Comparison of ENCODE assay signal across 9 cellular contexts in genomic region chr19:58572026-58572817, GRCh38. TPM values are rescaled to one million over a fixed set of nuclear protein-coding genes. Genes with fewer than 3 reads are reported as not detected.
DNase-seq lines count a peak whose midpoint lies in the region; ATAC-seq, FAIRE-seq and TF ChIP-seq lines count a peak whose summit lies in the region.
"Had no signal": no experiment of that assay in that cellular context is flagged by ENCODE, and none has a peak within 500 bp of the region (broad histone marks: within the 10 kb centered on the region; RNA-seq: fewer than 3 reads in every experiment).

No MANE protein-coding gene starts in this region.

- TF ChIP-seq CTCF in left ventricle myocardium inferior (IDR thresholded peaks at IDR 0.05; ENCODE audit: borderline replicate concordance) (no peak), mammary epithelial cell (conservative IDR thresholded peaks at IDR 0.05 in 1 of 2, IDR thresholded peaks at IDR 0.05 in 1 of 2; ENCODE audit: extremely low read depth in 1 of 2, insufficient read depth in 1 of 2, low read depth in 1 of 2, low read length in 2 of 2) (no peak), mucosa of descending colon (IDR thresholded peaks at IDR 0.05) (no peak), vagina (IDR thresholded peaks at IDR 0.05) (no peak)

- H3K4me2 ChIP-seq in mammary epithelial cell (ENCODE audit: insufficient read depth, low read depth, low read length), result peak overlapping the region; percentile 82

- H3K9ac ChIP-seq in mammary epithelial cell (ENCODE audit: insufficient read depth, low read length), result no peak overlapping the region

- H3K4me3 ChIP-seq in left ventricle myocardium inferior (peak overlapping the region; percentile 80), mammary epithelial cell (replicated peaks in 1 of 3; ENCODE audit: insufficient read depth in 1 of 3, low read depth in 2 of 3, low read length in 3 of 3) (peak overlapping the region; percentile 66 to 99 (median 85)), mucosa of descending colon (peak overlapping the region; percentile 56), vagina (peak overlapping the region; percentile 49 to 73)

- no peak for TF ChIP-seq POLR2A in vagina (IDR thresholded peaks at IDR 0.05)

- peaks cover 32% of the 10 kb centered on the region for H3K79me2 ChIP-seq in mammary epithelial cell (ENCODE audit: insufficient read depth, low read length)

- H3K27ac ChIP-seq in left ventricle myocardium inferior (replicated peaks) (peak overlapping the region; percentile 95), mammary epithelial cell (ENCODE audit: insufficient read depth, low read depth, low read length) (peak overlapping the region; percentile 99), vagina (peak overlapping the region; percentile 99)

- H2AFZ ChIP-seq in mammary epithelial cell (ENCODE audit: low read depth, low read length), result peak overlapping the region; percentile 87

- DNase-seq in left ventricle myocardium inferior, result peak; percentile 13
- no peak for DNase-seq in left cardiac atrium
- no peak for DNase-seq in mammary epithelial cell
- peak in 1 of 3 donors; percentile 11 for DNase-seq in mucosa of descending colon
- DNase-seq in vagina (ENCODE audit: extremely low spot score in 2 of 2), result no peak
- DNase-seq in GM19239 (ENCODE audit: insufficient read length, low spot score), result no peak
- DNase-seq in NCI-H446 treated with DMSO at 0.1 percent for 48 hours (lab: John Stamatoyannopoulos, UW), result no peak
- DNase-seq: NCI-H524 had no signal

- in situ Hi-C loops in mammary epithelial cell (cut with MboI; ENCODE audit: low sequenced_read_pairs in 2 of 2), result no loop called here

- ATAC-seq in left cardiac atrium (no peak), mucosa of descending colon (no peak), GM21786 (IDR thresholded peaks at IDR 0.05; ENCODE audit: unreplicated experiment) (no peak)

- no peak for FAIRE-seq in GM19239 (lab: Jason Lieb, UNC)

- intact Hi-C loops in left ventricle myocardium inferior (cut with micrococcal nuclease), result no loop called here
- intact Hi-C loops in left cardiac atrium (cut with DNase I), result no loop called here
- intact Hi-C loops in mammary epithelial cell (cut with micrococcal nuclease), result loop anchor here (1.0 kb wide), 1 partner anchor 8 kb away; no protein-coding TSS in a partner anchor
- intact Hi-C loops in mucosa of descending colon (cut with DNase I, micrococcal nuclease), result no loop called here
- intact Hi-C loops in vagina (cut with DNase I), result no loop called here

- H3K9me3 ChIP-seq in left ventricle myocardium inferior (replicated peaks), result no peaks in the 10 kb centered on the region
- H3K9me3 ChIP-seq in mammary epithelial cell (replicated peaks; ENCODE audit: insufficient read depth, low read length), result no peaks in the 10 kb centered on the region
- H3K9me3 ChIP-seq in mucosa of descending colon, result no peaks in the 10 kb centered on the region
- no peaks in the 10 kb centered on the region for H3K9me3 ChIP-seq in vagina

- BruUV-seq in mammary epithelial cell (replicated peaks; lab: Mats Ljungman, UMichigan), result no TSS peak

- WGBS in mammary epithelial cell (ENCODE audit: low coverage, missing lambda C conversion rate), result 41% methylated on average over 19 of the region's 24 CpGs

- dilution Hi-C loops in mammary epithelial cell (cut with HindIII; ENCODE audit: low sequenced_read_pairs), result no loop called here

- H3K4me1 ChIP-seq in left ventricle myocardium inferior, result peaks cover 46% of the 10 kb centered on the region
- peaks cover 14% of the 10 kb centered on the region for H3K4me1 ChIP-seq in mammary epithelial cell (ENCODE audit: insufficient read depth, low read length)
- H3K4me1 ChIP-seq in mucosa of descending colon (ENCODE audit: low read depth), result peaks cover 17% of the 10 kb centered on the region
- peaks cover 37% of the 10 kb centered on the region for H3K4me1 ChIP-seq in vagina

- H3K36me3 ChIP-seq in left ventricle myocardium inferior (peaks cover 31% of the 10 kb centered on the region), mammary epithelial cell (ENCODE audit: insufficient read depth, low read length) (peaks cover 11% of the 10 kb centered on the region), mucosa of descending colon (ENCODE audit: low read depth) (no peaks in the 10 kb centered on the region), vagina (peaks cover 0 to 10% of the 10 kb centered on the region in 2 donors)

- H3K27me3 ChIP-seq in left ventricle myocardium inferior (ENCODE audit: low read depth) (no peaks in the 10 kb centered on the region), mammary epithelial cell (ENCODE audit: insufficient read depth, low read length) (no peaks in the 10 kb centered on the region), vagina (no peaks in the 10 kb centered on the region)

- H4K20me1 ChIP-seq in mammary epithelial cell (ENCODE audit: insufficient read depth, low read length), result no peaks in the 10 kb centered on the region

- CTCF ChIA-PET in mammary epithelial cell (lab: Charles Lee; ENCODE audit: low non-redundant PET), result no interaction called here

RNA-seq across cellular contexts. Expression of gene MZF1, which starts 0.9 kb away (rescaled TPM):
- total RNA-seq in left ventricle myocardium inferior (10.9 TPM), left cardiac atrium (10 to 100 TPM in 1 of 2 donors, 1 to 10 TPM in 1; 9.2 to 11.0 TPM), mammary epithelial cell (10 to 100 TPM; 16.7 to 21.5 TPM), mucosa of descending colon (10 to 100 TPM; 30.4 to 43.3 (median 36.1) TPM), vagina (32.2 TPM)
- polyA plus RNA-seq in mammary epithelial cell, result 8.8 TPM
- polyA minus RNA-seq in mammary epithelial cell, result 18.3 TPM

RNA-seq across cellular contexts. Expression of gene UBE2M, which starts 13.8 kb away (rescaled TPM):
- total RNA-seq in left ventricle myocardium inferior (116 TPM), left cardiac atrium (100 to 1,000 TPM in 1 of 2 donors, 10 to 100 TPM in 1; 91.4 to 113 TPM), mammary epithelial cell (10 to 100 TPM; 46.2 to 96.5 TPM), mucosa of descending colon (100 to 1,000 TPM in 1 of 3 donors, 10 to 100 TPM in 2; 49.4 to 101 (median 66.7) TPM), vagina (33.6 TPM)
- polyA plus RNA-seq in mammary epithelial cell, result 94.5 TPM
- 273 TPM for polyA minus RNA-seq in mammary epithelial cell

RNA-seq across cellular contexts. Expression of gene CHMP2A, which starts 17.3 kb away (rescaled TPM):
- 124 TPM for total RNA-seq in left ventricle myocardium inferior
- 100 to 1,000 TPM; 109 to 113 TPM for total RNA-seq in left cardiac atrium
- total RNA-seq in mammary epithelial cell, result 100 to 1,000 TPM in 1 of 2 donors, 10 to 100 TPM in 1; 74.2 to 107 TPM
- 161 TPM for polyA plus RNA-seq in mammary epithelial cell
- 111 TPM for polyA minus RNA-seq in mammary epithelial cell
- total RNA-seq in mucosa of descending colon, result 100 to 1,000 TPM; 125 to 231 (median 195) TPM
- 76.4 TPM for total RNA-seq in vagina

RNA-seq across cellular contexts. Expression of gene TRIM28, which starts 28.4 kb away (rescaled TPM):
- 136 TPM for total RNA-seq in left ventricle myocardium inferior
- total RNA-seq in left cardiac atrium, result 100 to 1,000 TPM; 135 to 150 TPM
- 100 to 1,000 TPM; 180 to 331 TPM for total RNA-seq in mammary epithelial cell
- 386 TPM for polyA plus RNA-seq in mammary epithelial cell
- polyA minus RNA-seq in mammary epithelial cell, result 1,355 TPM
- total RNA-seq in mucosa of descending colon, result 100 to 1,000 TPM; 180 to 308 (median 202) TPM
- 274 TPM for total RNA-seq in vagina

RNA-seq across cellular contexts. Expression of gene ZBTB45, which starts 52.6 kb away (rescaled TPM):
- total RNA-seq in left ventricle myocardium inferior (10.2 TPM), left cardiac atrium (10 to 100 TPM; 10.2 to 11.7 TPM), mammary epithelial cell (10 to 100 TPM in 1 of 2 donors, 1 to 10 TPM in 1; 8.2 to 14.1 TPM), mucosa of descending colon (10 to 100 TPM; 12.1 to 16.7 (median 13.4) TPM), vagina (14.0 TPM)
- polyA plus RNA-seq in mammary epithelial cell, result 8.5 TPM
- polyA minus RNA-seq in mammary epithelial cell, result 4.0 TPM
